In genomic region chr16:14522617-14523135, GRCh38 we compare ENCODE assay signal across 19 cellular contexts.
DNase-seq lines count a peak whose midpoint lies in the region; ATAC-seq, FAIRE-seq and TF ChIP-seq lines count a peak whose summit lies in the region.
"Had no signal": no experiment of that assay in that cellular context is flagged by ENCODE, and none has a peak within 500 bp of the region (broad histone marks: within the 10 kb centered on the region; RNA-seq: fewer than 3 reads in every experiment).

No MANE protein-coding gene starts in this region.

- H3K27ac Mint-ChIP-seq in stimulated activated memory B cell treated with anti-CD40 and anti-IgM and Interleukin-4, amounts not matched to agents 10 μg/mL and 1 μg/mL and 100 μg/mL, for 72 hours = peak overlapping the region; percentile 37
- H3K27ac Mint-ChIP-seq in activated CD4-positive, alpha-beta memory T cell treated with anti-CD3 and anti-CD28 coated beads for 36 hours = no peak overlapping the region
- H3K27ac Mint-ChIP-seq: CD4-positive, alpha-beta T cell had no signal

- no peak overlapping the region for H3K4me2 ChIP-seq in HepG2 (ENCODE audit: low read depth, low read length)
- peak overlapping the region; percentile 48 for H3K4me2 ChIP-seq in Karpas-422 (ENCODE audit: low read depth, low read length, poor library complexity, severe bottlenecking)
- peak overlapping the region; percentile 41 to 46; a peak in 3 of 4 replicates for H3K4me2 ChIP-seq in H1 (ENCODE audit: insufficient read depth in 1 of 2, low read depth in 2 of 2, low read length in 2 of 2)

- no peak overlapping the region for H4K5ac ChIP-seq in H1 (ENCODE audit: insufficient read length, low read depth, low read length)

- H3K27me3 Mint-ChIP-seq in stimulated activated memory B cell treated with anti-CD40 and anti-IgM and Interleukin-4, amounts not matched to agents 10 μg/mL and 1 μg/mL and 100 μg/mL, for 72 hours = no peaks in the 10 kb centered on the region
- H3K27me3 Mint-ChIP-seq in activated CD4-positive, alpha-beta memory T cell treated with anti-CD3 and anti-CD28 coated beads for 36 hours = no peaks in the 10 kb centered on the region
- H3K27me3 Mint-ChIP-seq: CD4-positive, alpha-beta T cell had no signal

- no peak overlapping the region for H4K8ac ChIP-seq in H1 (ENCODE audit: extremely low read depth, insufficient read depth, low read length)

- peak overlapping the region; percentile 52 for H4K91ac ChIP-seq in H1 (replicated peaks; ENCODE audit: insufficient read length, low read length)

- peak overlapping the region; percentile 75; the same call in 1 of the 2 replicates for H2BK20ac ChIP-seq in H1 (ENCODE audit: low read length)

- WGBS in HepG2 (ENCODE audit: low lambda C conversion rate) = 94% methylated on average over 1 of the region's 1 CpG
- WGBS in right lobe of liver (ENCODE audit: insufficient coverage, low coverage, low lambda C conversion rate, missing lambda C conversion rate) = 100% methylated on average over 1 of the region's 1 CpG
- 63% methylated on average over 1 of the region's 1 CpG; no CpG with 5 or more reads in 1 of the 2 experiments for WGBS in H1 (ENCODE audit: extremely low coverage in 1 of 2, insufficient coverage in 1 of 2, insufficient read length in 1 of 2, insufficient replicate concordance in 2 of 2, low coverage in 1 of 2, low lambda C conversion rate in 2 of 2, missing lambda C conversion rate in 1 of 2), 2 experiments
- WGBS in esophagus muscularis mucosa = 92% methylated on average over 1 of the region's 1 CpG

- in situ Hi-C loops in HepG2 (cut with HindIII; ENCODE audit: extremely low pct_ligation_motif_present, low pct_unique_long_range_greater_than_20kb) = no loop called here

- TF ChIP-seq RAD21 in HepG2 (CRISPR knock-in tag; IDR thresholded peaks at IDR 0.05) = no peak
- no peak for TF ChIP-seq RAD21 in H1 (IDR thresholded peaks at IDR 0.05 in 1 of 2, conservative IDR thresholded peaks at IDR 0.05 in 1 of 2; ENCODE audit: low read depth in 2 of 2, low read length in 2 of 2)

- no peak overlapping the region for H3K4me3 ChIP-seq in HepG2 (replicated peaks in 1 of 3; ENCODE audit: insufficient read depth in 1 of 3, low read depth in 2 of 3, low read length in 3 of 3)
- H3K4me3 ChIP-seq in right lobe of liver = no peak overlapping the region
- H3K4me3 ChIP-seq in Karpas-422 (ENCODE audit: low read length) = no peak overlapping the region
- peak overlapping the region in 1 of 4 experiments; percentile 28; a peak in 1 of 8 replicates for H3K4me3 ChIP-seq in H1 (ENCODE audit: extremely low read depth in 1 of 4, insufficient read depth in 2 of 4, low read depth in 3 of 4, low read length in 4 of 4)
- H3K4me3 ChIP-seq in esophagus muscularis mucosa = no peak overlapping the region
- H3K4me3 ChIP-seq: K562 had no signal

- H3K27ac ChIP-seq in HepG2 (ENCODE audit: extremely low read length, insufficient read depth, low read length) (no peak overlapping the region), right lobe of liver (no peak overlapping the region), Karpas-422 (ENCODE audit: low read length) (peak overlapping the region; percentile 56), H1 (ENCODE audit: low read depth, low read length) (peak overlapping the region; percentile 42; the same call in 1 of the 2 replicates), esophagus muscularis mucosa (replicated peaks in 1 of 4) (no peak overlapping the region)

- no peak overlapping the region for H2BK12ac ChIP-seq in H1 (ENCODE audit: low read depth, low read length)

- 0 out of 2 replicates have a peak overlapping the region, but pooled peaks have one; percentile 57 for H2BK5ac ChIP-seq in H1 (ENCODE audit: low read depth, low read length)

- H3K14ac ChIP-seq in H1 (ENCODE audit: insufficient read length) = no peak overlapping the region

- no peak overlapping the region for H2AFZ ChIP-seq in HepG2 (ENCODE audit: low read length)
- no peak overlapping the region for H2AFZ ChIP-seq in Karpas-422 (ENCODE audit: low read length)
- no peak overlapping the region for H2AFZ ChIP-seq in H1 (ENCODE audit: low read length)

- H3K79me2 ChIP-seq in HepG2 (ENCODE audit: insufficient read depth, low read length) (no peaks in the 10 kb centered on the region), Karpas-422 (ENCODE audit: low read length) (peaks cover 55% of the 10 kb centered on the region), H1 (ENCODE audit: control insufficient read depth in 1 of 2, insufficient read depth in 2 of 2, low read length in 2 of 2) (peaks cover 0 to 4% of the 10 kb centered on the region in 2 experiments; a peak in 1 of 4 replicates)

- no peaks in the 10 kb centered on the region for H3K27me3 ChIP-seq in HepG2 (ENCODE audit: control insufficient read depth in 1 of 2, insufficient read depth in 2 of 2, low read length in 2 of 2)
- H3K27me3 ChIP-seq in right lobe of liver = no peaks in the 10 kb centered on the region
- H3K27me3 ChIP-seq in Karpas-422 (ENCODE audit: low read length) = no peaks in the 10 kb centered on the region
- no peaks in the 10 kb centered on the region for H3K27me3 ChIP-seq in H1 (replicated peaks in 1 of 4; ENCODE audit: control insufficient read depth in 3 of 4, extremely low read depth in 1 of 4, insufficient read depth in 3 of 4, low read length in 3 of 4)
- no peaks in the 10 kb centered on the region for H3K27me3 ChIP-seq in esophagus muscularis mucosa

- no peak overlapping the region for H3K23ac ChIP-seq in H1 (ENCODE audit: insufficient read length)

- TF ChIP-seq POLR2A in HepG2 (IDR thresholded peaks at IDR 0.05; ENCODE audit: insufficient read depth in 1 of 2, low read depth in 2 of 2, low read length in 2 of 2) = no peak
- no peak for TF ChIP-seq POLR2A in right lobe of liver (IDR thresholded peaks at IDR 0.05)
- no peak for TF ChIP-seq POLR2A in H1 (IDR thresholded peaks at IDR 0.05; ENCODE audit: control extremely low read depth in 1 of 2, low read depth in 2 of 2, low read length in 2 of 2)
- TF ChIP-seq POLR2A in esophagus muscularis mucosa (IDR thresholded peaks at IDR 0.05; ENCODE audit: low read depth) = no peak

- H3K9me3 ChIP-seq in HepG2 (ENCODE audit: low read length) = no peaks in the 10 kb centered on the region
- H3K9me3 ChIP-seq in right lobe of liver = no peaks in the 10 kb centered on the region
- no peaks in the 10 kb centered on the region for H3K9me3 ChIP-seq in Karpas-422 (ENCODE audit: low read length)
- H3K9me3 ChIP-seq in H1 (ENCODE audit: insufficient read depth in 2 of 2, low read depth in 1 of 2, low read length in 1 of 2) = no peaks in the 10 kb centered on the region
- no peaks in the 10 kb centered on the region for H3K9me3 ChIP-seq in esophagus muscularis mucosa

- CTCF ChIA-PET in HepG2 (lab: Yijun Ruan, JAX; ENCODE audit: low intra/inter-chr PET ratio, low total read pairs) (no interaction called here), H1 (lab: Charles Lee; ENCODE audit: partially characterized antibody) (interaction anchor here (1.0 to 1.3 kb wide), 4 partner anchors 8 to 228 kb away, joined by 3 to 5 read pairs (median 4); no protein-coding TSS in a partner anchor)
- CTCF ChIA-PET in activated CD4-positive, alpha-beta memory T cell treated with anti-CD3 and anti-CD28 coated beads for 36 hours (lab: Charles Lee) = no interaction called here

- H3K56ac ChIP-seq in H1 (replicated peaks; ENCODE audit: insufficient read length, low read depth, low read length) = no peak overlapping the region

- peak overlapping the region; percentile 71 for H2AK5ac ChIP-seq in H1 (ENCODE audit: low read depth, low read length)

- peaks cover 32% of the 10 kb centered on the region for H3K4me1 Mint-ChIP-seq in stimulated activated memory B cell treated with anti-CD40 and anti-IgM and Interleukin-4, amounts not matched to agents 10 μg/mL and 1 μg/mL and 100 μg/mL, for 72 hours
- H3K4me1 Mint-ChIP-seq in activated CD4-positive, alpha-beta memory T cell treated with anti-CD3 and anti-CD28 coated beads for 36 hours (ENCODE audit: low read depth) = peaks cover 17% of the 10 kb centered on the region

- H3K9ac ChIP-seq in HepG2 (ENCODE audit: insufficient read depth, low read depth, low read length) (no peak overlapping the region), Karpas-422 (ENCODE audit: low read length) (no peak overlapping the region), H1 (replicated peaks in 1 of 4; ENCODE audit: extremely low read depth in 1 of 4, low read depth in 3 of 4, low read length in 3 of 4) (no peak overlapping the region)

- H3K4ac ChIP-seq in H1 (replicated peaks; ENCODE audit: insufficient read length, low read depth, low read length) = no peak overlapping the region

- no peaks in the 10 kb centered on the region for H3K9me3 Mint-ChIP-seq in stimulated activated memory B cell treated with anti-CD40 and anti-IgM and Interleukin-4, amounts not matched to agents 10 μg/mL and 1 μg/mL and 100 μg/mL, for 72 hours
- H3K9me3 Mint-ChIP-seq in activated CD4-positive, alpha-beta memory T cell treated with anti-CD3 and anti-CD28 coated beads for 36 hours = no peaks in the 10 kb centered on the region
- H3K9me3 Mint-ChIP-seq: CD4-positive, alpha-beta T cell had no signal

- no peaks in the 10 kb centered on the region; the same call in 1 of the 2 replicates for H3K79me1 ChIP-seq in H1 (ENCODE audit: low read depth, low read length)

- peak overlapping the region; percentile 38 for H2BK120ac ChIP-seq in H1 (replicated peaks; ENCODE audit: low read depth, low read length)

- H3K36me3 ChIP-seq in HepG2 (replicated peaks in 1 of 2; ENCODE audit: control insufficient read depth in 1 of 2, insufficient read depth in 2 of 2, low read length in 2 of 2) (no peaks in the 10 kb centered on the region), right lobe of liver (no peaks in the 10 kb centered on the region), Karpas-422 (ENCODE audit: insufficient read depth, low read length) (no peaks in the 10 kb centered on the region), H1 (ENCODE audit: control insufficient read depth in 2 of 4, insufficient read depth in 4 of 4, low read length in 3 of 4) (no peaks in the 10 kb centered on the region), esophagus muscularis mucosa (no peaks in the 10 kb centered on the region)

- H3K18ac ChIP-seq in H1 (ENCODE audit: extremely low read depth, low read length) = peak overlapping the region; percentile 88; the same call in 1 of the 2 replicates

- H2BK15ac ChIP-seq in H1 (ENCODE audit: low read length) = no peak overlapping the region

- H3K4me3 Mint-ChIP-seq in stimulated activated memory B cell treated with anti-CD40 and anti-IgM and Interleukin-4, amounts not matched to agents 10 μg/mL and 1 μg/mL and 100 μg/mL, for 72 hours = no peak overlapping the region
- no peak overlapping the region for H3K4me3 Mint-ChIP-seq in activated CD4-positive, alpha-beta memory T cell treated with anti-CD3 and anti-CD28 coated beads for 36 hours
- H3K4me3 Mint-ChIP-seq: CD4-positive, alpha-beta T cell had no signal

- intact Hi-C loops in HepG2 (cut with micrococcal nuclease; ENCODE audit: unreplicated experiment) (no loop called here), right lobe of liver (cut with DNase I) (no loop called here), esophagus muscularis mucosa (cut with DNase I) (no loop called here)
- intact Hi-C loops in activated CD4-positive, alpha-beta memory T cell treated with anti-CD3 and anti-CD28 coated beads for 36 hours (cut with micrococcal nuclease) = no loop called here

- H3K9me2 ChIP-seq in Karpas-422 (replicated peaks; ENCODE audit: insufficient read depth, low read length) = no peaks in the 10 kb centered on the region

- no peak for TF ChIP-seq EP300 in HepG2 (IDR thresholded peaks at IDR 0.05; ENCODE audit: low read depth in 2 of 2, low read length in 2 of 2)
- no peak for TF ChIP-seq EP300 in HepG2 (CRISPR knock-in tag; IDR thresholded peaks at IDR 0.05; ENCODE audit: borderline replicate concordance)
- TF ChIP-seq EP300 in H1 (IDR thresholded peaks at IDR 0.05; ENCODE audit: borderline replicate concordance in 1 of 2, low read depth in 2 of 2, low read length in 2 of 2) = no peak
- TF ChIP-seq EP300 in esophagus muscularis mucosa (IDR thresholded peaks at IDR 0.05) = no peak

- H3K4me1 ChIP-seq in HepG2 (ENCODE audit: insufficient read depth, low read length) (peaks cover 40% of the 10 kb centered on the region), right lobe of liver (peaks cover 0 to 13% (median 4%) of the 10 kb centered on the region in 4 donors), Karpas-422 (ENCODE audit: low read length) (peaks cover 40% of the 10 kb centered on the region), H1 (replicated peaks in 1 of 4; ENCODE audit: control insufficient read depth in 3 of 4, insufficient read depth in 4 of 4, low read length in 3 of 4) (peaks cover 5 to 28% (median 17%) of the 10 kb centered on the region in 4 experiments; a peak in 6 of 7 replicates), esophagus muscularis mucosa (peaks cover 5 to 21% (median 19%) of the 10 kb centered on the region in 4 donors)

- DNase-seq in HepG2 (ENCODE audit: low spot score) (no peak), right lobe of liver (no peak), Karpas-422 (no peak), H1 (ENCODE audit: low read depth in 1 of 2, low spot score in 2 of 2) (no peak), esophagus muscularis mucosa (ENCODE audit: extremely low spot score) (no peak)
- no peak for DNase-seq in activated CD4-positive, alpha-beta memory T cell treated with anti-CD3 and anti-CD28 coated beads for 36 hours
- no peak for DNase-seq in effector CD4-positive, alpha-beta T cell
- DNase-seq: AML-193; CD4-positive, alpha-beta T cell; GDM1; MV-4-11; NCI-H146; NCI-H2081; NCI-H226; NCI-H524 treated with DMSO at 0.1 percent for 48 hours; SHP77 had no signal

- TF ChIP-seq CTCF in HepG2 (CRISPR knock-in tag; IDR thresholded peaks at IDR 0.05) (no peak), right lobe of liver (IDR thresholded peaks at IDR 0.05) (no peak), H1 (IDR thresholded peaks at IDR 0.05; ENCODE audit: control extremely low read depth in 1 of 3, insufficient read depth in 1 of 3, low read depth in 1 of 3, low read length in 3 of 3) (no peak), esophagus muscularis mucosa (IDR thresholded peaks at IDR 0.05) (no peak)

- H3K23me2 ChIP-seq in H1 (ENCODE audit: low read depth, low read length) = no peaks in the 10 kb centered on the region

- POLR2A ChIA-PET in HepG2 (lab: Yijun Ruan, JAX) = interaction anchor here (0.6 to 0.7 kb wide), 2 partner anchors 8 to 132 kb away, joined by 3 to 4 read pairs; no protein-coding TSS in a partner anchor
- POLR2A ChIA-PET in H1 (lab: Charles Lee; ENCODE audit: partially characterized antibody) = interaction anchor here (0.6 to 1.4 kb wide), 3 partner anchors 11 to 286 kb away, joined by 3 to 6 read pairs (median 3); no protein-coding TSS in a partner anchor
- POLR2A ChIA-PET in activated CD4-positive, alpha-beta memory T cell treated with anti-CD3 and anti-CD28 coated beads for 36 hours (lab: Charles Lee) = no interaction called here

- BruUV-seq in HepG2 (replicated peaks; lab: Mats Ljungman, UMichigan) = no TSS peak

- FAIRE-seq in HepG2 (lab: Jason Lieb, UNC) = no peak
- no peak for FAIRE-seq in H1 (lab: Jason Lieb, UNC)
- FAIRE-seq: GM12892, K562 had no signal

- ATAC-seq in HepG2 = no peak
- no peak for ATAC-seq in right lobe of liver
- ATAC-seq in stimulated activated memory B cell treated with anti-CD40 and anti-IgM and Interleukin-4, amounts not matched to agents 10 μg/mL and 1 μg/mL and 100 μg/mL, for 72 hours = no peak
- ATAC-seq: K562 had no signal

- H3K36me3 Mint-ChIP-seq in stimulated activated memory B cell treated with anti-CD40 and anti-IgM and Interleukin-4, amounts not matched to agents 10 μg/mL and 1 μg/mL and 100 μg/mL, for 72 hours = peaks cover 9% of the 10 kb centered on the region
- no peaks in the 10 kb centered on the region for H3K36me3 Mint-ChIP-seq in activated CD4-positive, alpha-beta memory T cell treated with anti-CD3 and anti-CD28 coated beads for 36 hours

- H4K20me1 ChIP-seq in HepG2 (ENCODE audit: insufficient read depth, low read length) (no peaks in the 10 kb centered on the region), Karpas-422 (ENCODE audit: insufficient read depth, low read depth, low read length) (no peaks in the 10 kb centered on the region), H1 (replicated peaks in 1 of 2; ENCODE audit: control insufficient read depth in 1 of 2, insufficient read depth in 2 of 2, low read length in 2 of 2) (no peaks in the 10 kb centered on the region)

Comparison
In these comparisons a context has a peak if more than half of its experiments do, and no peak if none do; other contexts are left out.
1. H3K27ac ChIP-seq: peak in Karpas-422 (single experiment) and H1 (single experiment); none in HepG2 (single experiment), right lobe of liver (0 of 3) and esophagus muscularis mucosa (0 of 4).